ENCODE assay signal across 10 cellular contexts in the genomic region with DNA sequence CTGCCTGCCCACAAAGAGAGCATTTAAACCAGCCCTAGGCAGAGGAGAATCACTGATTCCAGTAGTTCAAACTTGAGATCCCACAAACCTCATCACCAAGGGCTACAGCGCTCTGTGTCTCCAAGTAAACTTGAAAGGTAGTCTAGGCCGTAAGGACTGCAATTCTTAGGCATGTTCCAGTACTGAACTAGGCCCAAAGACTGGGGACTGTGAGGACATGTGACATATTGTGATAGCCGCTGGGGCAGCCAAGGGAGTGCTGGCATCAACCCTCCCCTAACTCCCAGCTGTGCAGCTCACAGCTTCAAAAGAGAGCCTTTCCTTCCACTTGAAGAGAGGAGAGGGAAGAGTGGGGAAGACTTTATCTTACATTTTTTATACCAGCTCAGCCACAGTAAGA.
"Had no signal": no experiment of that assay in that cellular context is flagged by ENCODE, and none has a peak within 500 bp of the region (broad histone marks: within the 10 kb centered on the region; RNA-seq: fewer than 3 reads in every experiment).

No MANE protein-coding gene starts in this region.

- ATAC-seq: HCT116, HepG2 had no signal

- H3K9me3 ChIP-seq: HAP-1 had no signal

- H3K27ac Mint-ChIP-seq: HFFc6, IgD-negative memory B cell had no signal

- H3K27ac ChIP-seq: GM23248, HL-60 had no signal

- H3K4me3 Mint-ChIP-seq: HFFc6, IgD-negative memory B cell had no signal

- H3K9ac ChIP-seq: GM23248 had no signal

- H3K4me3 ChIP-seq: GM23248, HAP-1 had no signal

- H3K36me3 Mint-ChIP-seq: IgD-negative memory B cell had no signal

- H2AFZ ChIP-seq: GM23248 had no signal

- H3K4me1 ChIP-seq: HAP-1 had no signal

- H3K36me3 ChIP-seq: HAP-1 had no signal

- DNase-seq: GM23248, GOT3, H7, HFFc6, KBM-7 had no signal

- H3K4me1 Mint-ChIP-seq: IgD-negative memory B cell had no signal

- H3K9me3 Mint-ChIP-seq: HFFc6, IgD-negative memory B cell had no signal

- H3K27me3 Mint-ChIP-seq: IgD-negative memory B cell had no signal
